Comparison of ENCODE assay signal across 9 cellular contexts in genomic region chr15:44899775-44900174, GRCh38. TPM values are rescaled to one million over a fixed set of nuclear protein-coding genes. Genes with fewer than 3 reads are reported as not detected.
"Had no signal": no experiment of that assay in that cellular context is flagged by ENCODE, and none has a peak within 500 bp of the region (broad histone marks: within the 10 kb centered on the region; RNA-seq: fewer than 3 reads in every experiment).

No MANE protein-coding gene starts in this region.

RNA-seq across cellular contexts. Expression of gene TERB2, which starts 56.7 kb away (rescaled TPM):
- total RNA-seq: activated CD4-positive, alpha-beta T cell treated with anti-CD3 and anti-CD28 coated beads, Interleukin-2, amount 10 ng/mL, durations not matched to agents 7 days and 5 days; activated T-helper 1 cell treated with anti-CD3 and anti-CD28 coated beads, Interleukin-12 subunit alpha, Interleukin-12 subunit beta, Interleukin-2, Interleukin-4 antibody, amounts not matched to agents 30 ng/mL and 10 ng/mL and 1 ng/mL, durations not matched to agents 14 hours and 24 hours and 36 hours; aorta; cerebellum; RPMI7951; SJCRH30; T-helper 1 cell treated with Interleukin-12 subunit alpha and Interleukin-12 subunit beta and Interleukin-4 antibody, amounts not matched to agents 30 ng/mL and 1 ng/mL, for 36 hours; T-helper 2 cell treated with Interferon-gamma antibody and Interleukin-4, amounts not matched to agents 100 ng/mL and 5 ng/mL, for 36 hours; WTC11 had no signal
